ENCODE assay signal across 1 cellular context in genomic region chr2:241701405-241702154, GRCh38.
TF ChIP-seq lines count a peak whose summit lies in the region.

ING5 (plus strand) TSS chr2:241702039; CDS start chr2:241702066, 27 bp downstream.

TF ChIP-seq in GM23338, 12 proteins besides CTCF, POLR2A, EP300 and RAD21 (continued from another document):
- TF ChIP-seq REST (IDR thresholded peaks at IDR 0.05; ENCODE audit: unreplicated experiment) (no peak), POLR2AphosphoS5 (IDR thresholded peaks at IDR 0.05; ENCODE audit: low read depth) (peak; percentile 63)
